In the genomic region with DNA sequence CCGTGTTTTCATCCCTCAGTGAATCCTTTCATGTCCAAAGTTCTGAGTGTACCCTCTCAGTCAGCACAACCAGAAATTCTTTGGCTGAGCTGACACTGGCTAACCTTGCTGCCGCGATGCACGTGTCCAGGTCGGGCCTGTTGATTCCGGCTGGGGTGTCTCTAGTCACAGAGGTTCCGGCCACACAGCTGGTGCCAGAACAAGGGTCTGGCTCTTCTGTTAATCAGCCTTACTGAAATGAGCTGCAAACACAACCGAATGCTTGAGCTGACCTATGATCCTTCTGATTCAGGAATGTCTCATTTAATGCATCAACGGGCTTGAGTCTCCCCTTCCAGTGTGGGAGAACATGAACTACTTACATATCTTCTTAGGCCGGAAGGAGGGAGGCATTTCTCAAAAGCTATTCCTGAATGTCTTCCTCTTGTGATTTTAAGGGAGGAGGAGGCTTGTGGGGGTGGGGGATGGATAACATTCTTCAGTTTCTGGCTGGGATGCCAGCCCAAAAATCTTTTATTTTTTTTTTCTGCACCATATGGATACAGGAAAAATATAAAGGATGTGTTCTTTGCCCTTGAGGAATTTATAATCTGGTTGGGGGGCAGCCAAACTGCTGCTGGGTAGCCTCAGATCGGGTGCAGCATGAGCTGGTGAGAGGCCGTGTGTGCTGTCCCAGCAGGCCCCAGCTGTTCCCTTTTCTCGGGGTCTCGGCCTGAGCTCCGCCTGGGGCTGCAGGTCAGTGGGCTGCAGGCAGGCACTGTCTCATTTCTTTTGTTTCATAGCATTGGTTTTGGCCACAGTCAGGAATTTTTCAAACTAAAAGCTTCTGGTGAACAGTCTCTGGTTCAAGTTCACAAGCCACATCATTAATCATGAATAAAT, we compare ENCODE assay signal across 11 cellular contexts.
DNase-seq lines count a peak whose midpoint lies in the region; ATAC-seq and TF ChIP-seq lines count a peak whose summit lies in the region.
"Had no signal": no experiment of that assay in that cellular context is flagged by ENCODE, and none has a peak within 500 bp of the region (broad histone marks: within the 10 kb centered on the region; RNA-seq: fewer than 3 reads in every experiment).

No MANE protein-coding gene starts in this region.

- no peaks in the 10 kb centered on the region for H3K9me3 ChIP-seq in esophagus squamous epithelium

- no peak for TF ChIP-seq CTCF in esophagus squamous epithelium (IDR thresholded peaks at IDR 0.05)

- H3K27me3 ChIP-seq in layer of hippocampus (ENCODE audit: control insufficient read depth, insufficient read depth, low read length): no peaks in the 10 kb centered on the region
- no peaks in the 10 kb centered on the region for H3K27me3 ChIP-seq in esophagus squamous epithelium

- no peak for TF ChIP-seq POLR2A in esophagus squamous epithelium (IDR thresholded peaks at IDR 0.05)

- no peak overlapping the region for H3K4me3 ChIP-seq in esophagus squamous epithelium

- ATAC-seq in GM18520 (IDR thresholded peaks at IDR 0.05; ENCODE audit: unreplicated experiment) (no peak), HG03139 (IDR thresholded peaks at IDR 0.05; ENCODE audit: unreplicated experiment) (no peak)

- 50 to 51% methylated on average over 11 of the region's 15 CpGs for WGBS in esophagus squamous epithelium, 2 donors

- H3K27ac ChIP-seq in layer of hippocampus (ENCODE audit: low read depth, low read length) (peak overlapping the region; percentile 10), esophagus squamous epithelium (peak overlapping the region in 2 of 4 donors; percentile 30 to 56)

- H3K36me3 ChIP-seq in esophagus squamous epithelium: no peaks in the 10 kb centered on the region

- H3K4me1 ChIP-seq in esophagus squamous epithelium: peaks cover 0 to 35% (median 8%) of the 10 kb centered on the region in 3 donors

- intact Hi-C loops in esophagus squamous epithelium (cut with DNase I): no loop called here

- DNase-seq in HT1080 (ENCODE audit: low read depth): peak; percentile 41
- peak; percentile 28 for DNase-seq in cerebellar cortex (ENCODE audit: low spot score)
- DNase-seq in stromal cell of bone marrow (ENCODE audit: low read depth): peak; percentile 56
- DNase-seq in esophagus squamous epithelium (lab: John Stamatoyannopoulos, UW): no peak
- DNase-seq in OCI-M1 (lab: John Stamatoyannopoulos, UW): no peak
- DNase-seq: activated CD4-positive, CD25-positive, alpha-beta regulatory T cell treated with anti-CD3 and anti-CD28 coated beads, Interleukin-2, amount 50 U/mL, for 72 hours; effector CD4-positive, alpha-beta T cell; occipital lobe had no signal

Comparison
In these comparisons a context has a peak if more than half of its experiments do, and no peak if none do; other contexts are left out.
1. DNase-seq: peak in HT1080 (single experiment), cerebellar cortex (single experiment) and stromal cell of bone marrow (single experiment); none in esophagus squamous epithelium (single experiment) and OCI-M1 (single experiment).